In the genomic region with DNA sequence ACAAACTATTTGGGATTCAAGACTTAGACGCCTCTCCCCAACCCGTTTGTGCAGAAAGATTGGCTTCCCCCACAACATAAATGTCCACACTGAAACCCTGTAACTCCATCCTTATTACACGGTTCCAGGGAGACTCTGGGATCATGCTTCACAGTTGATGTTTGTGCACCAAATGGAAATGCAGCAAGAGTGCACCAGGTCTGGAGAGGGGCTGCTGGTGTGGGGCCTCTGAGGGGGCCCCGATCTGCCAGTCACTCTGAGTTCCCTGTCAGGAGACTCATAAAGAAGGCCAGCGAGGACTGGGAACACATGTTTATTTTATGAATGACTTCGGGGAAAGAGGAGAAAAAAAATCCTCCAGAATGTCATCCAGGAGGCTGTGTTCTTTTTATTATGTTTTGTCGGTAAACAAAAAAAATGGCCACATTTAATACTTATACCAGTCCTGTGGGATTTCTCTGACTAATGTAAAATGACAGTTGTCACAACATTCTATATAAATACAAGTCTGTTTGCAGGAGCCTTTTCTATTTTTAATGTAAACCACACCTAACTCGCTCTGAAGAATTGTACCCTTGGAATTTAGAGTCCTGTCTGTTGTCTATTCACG, we compare ENCODE assay signal across 22 cellular contexts.
"Had no signal": no experiment of that assay in that cellular context is flagged by ENCODE, and none has a peak within 500 bp of the region (broad histone marks: within the 10 kb centered on the region; RNA-seq: fewer than 3 reads in every experiment).

No MANE protein-coding gene starts in this region.

- H3K4me1 Mint-ChIP-seq: naive thymus-derived CD4-positive, alpha-beta T cell; T-helper 17 cell had no signal

- H3K9me3 Mint-ChIP-seq: activated T-helper 2 cell treated with anti-CD3 and anti-CD28 coated beads, Interferon-gamma antibody, Interleukin-2, Interleukin-4, amounts not matched to agents 10 μg/mL and 5 μg/mL and 100 μg/mL, durations not matched to agents 14 hours and 24 hours and 36 hours had no signal

- ATAC-seq: left ventricle myocardium superior; naive thymus-derived CD4-positive, alpha-beta T cell; pancreas; T-helper 17 cell had no signal

- H3K27ac Mint-ChIP-seq: activated naive CD4-positive, alpha-beta T cell treated with anti-CD3 and anti-CD28 coated beads for 36 hours; activated T-helper 2 cell treated with anti-CD3 and anti-CD28 coated beads, Interferon-gamma antibody, Interleukin-2, Interleukin-4, amounts not matched to agents 10 μg/mL and 5 μg/mL and 100 μg/mL, durations not matched to agents 14 hours and 24 hours and 36 hours; naive thymus-derived CD4-positive, alpha-beta T cell; T-helper 17 cell had no signal

- FAIRE-seq: colon, frontal cortex, kidney, pancreas had no signal

- H3K36me3 Mint-ChIP-seq: naive thymus-derived CD4-positive, alpha-beta T cell had no signal

- H3K9me3 ChIP-seq: pancreas, right lobe of liver had no signal

- H3K4me1 ChIP-seq: pancreas had no signal

- H3K4me3 Mint-ChIP-seq: activated naive CD4-positive, alpha-beta T cell treated with anti-CD3 and anti-CD28 coated beads for 36 hours; naive thymus-derived CD4-positive, alpha-beta T cell; T-helper 17 cell had no signal

- DNase-seq: activated CD4-positive, alpha-beta T cell treated with anti-CD3 and anti-CD28 coated beads for 1 hour; activated naive CD4-positive, alpha-beta T cell treated with anti-CD3 and anti-CD28 coated beads for 36 hours; activated T-cell treated with anti-CD3 and anti-CD28 coated beads, Interleukin-2, amount 50 U/mL, for 1 hour; anterior cingulate cortex; brain microvascular endothelial cell; central memory CD4-positive, alpha-beta T cell; dorsolateral prefrontal cortex; erythroblast; kidney; left ventricle myocardium superior; naive thymus-derived CD4-positive, alpha-beta T cell; pancreas; right lobe of liver; stimulated activated CD4-positive, alpha-beta T cell treated with anti-CD3 and anti-CD28 coated beads, Interleukin-4, amount 100 ng/mL, for 1 hour; stomach; T-helper 17 cell; trophoblast cell; WERI-Rb-1 had no signal

- H3K4me3 ChIP-seq: dorsolateral prefrontal cortex, pancreas, right lobe of liver, smooth muscle cell, stomach had no signal

- H3K27me3 ChIP-seq: brain microvascular endothelial cell, dorsolateral prefrontal cortex, right lobe of liver had no signal

- H3K27ac ChIP-seq: brain microvascular endothelial cell, dorsolateral prefrontal cortex, pancreas, right lobe of liver, stomach, WERI-Rb-1 had no signal

- H3K36me3 ChIP-seq: brain microvascular endothelial cell, pancreas, right lobe of liver, stomach, WERI-Rb-1 had no signal
